Comparison of ENCODE assay signal across 1 cellular context in the genomic region with DNA sequence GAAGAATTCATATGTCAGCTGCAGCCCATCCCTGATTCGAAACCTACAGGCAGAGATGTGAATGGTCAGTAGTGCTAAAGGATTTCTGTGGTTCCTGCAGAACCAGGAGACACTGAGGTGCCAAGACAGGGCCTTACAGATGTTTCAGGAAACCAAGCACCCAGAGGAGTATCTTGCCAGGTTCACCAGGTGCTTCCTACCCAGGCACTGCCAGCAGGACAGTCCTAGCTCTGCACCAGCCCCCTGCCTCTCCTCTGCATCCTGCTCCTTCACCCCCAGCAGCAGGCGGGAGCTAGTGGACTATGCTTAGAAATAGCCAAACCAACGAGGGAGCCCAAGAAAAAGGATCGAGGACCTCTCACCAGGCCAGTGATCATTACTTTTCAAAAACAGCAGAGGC.
TF ChIP-seq lines count a peak whose summit lies in the region.

No MANE protein-coding gene starts in this region.

TF ChIP-seq in GM12878, 131 proteins besides CTCF, POLR2A, EP300 and RAD21:
- TF ChIP-seq HDAC6 (IDR thresholded peaks at IDR 0.05; ENCODE audit: unreplicated experiment) (no peak), PAX8 (IDR thresholded peaks at IDR 0.05) (no peak), SUZ12 (IDR thresholded peaks at IDR 0.05; ENCODE audit: unreplicated experiment) (no peak), SMAD5 (IDR thresholded peaks at IDR 0.05; ENCODE audit: low read depth) (no peak), HDAC2 (IDR thresholded peaks at IDR 0.05) (no peak), ZNF384 (IDR thresholded peaks at IDR 0.05; ENCODE audit: borderline replicate concordance, low read depth, low read length) (no peak), TCF3 (IDR thresholded peaks at IDR 0.05; ENCODE audit: borderline replicate concordance, insufficient read depth, low read depth, low read length) (no peak), BRCA1 (IDR thresholded peaks at IDR 0.05; ENCODE audit: low read depth, low read length) (no peak), MTA2 (IDR thresholded peaks at IDR 0.05; ENCODE audit: low read depth) (no peak), POLR2AphosphoS5 (IDR thresholded peaks at IDR 0.05; ENCODE audit: low read length) (no peak)
- TF ChIP-seq, protein P1, sequence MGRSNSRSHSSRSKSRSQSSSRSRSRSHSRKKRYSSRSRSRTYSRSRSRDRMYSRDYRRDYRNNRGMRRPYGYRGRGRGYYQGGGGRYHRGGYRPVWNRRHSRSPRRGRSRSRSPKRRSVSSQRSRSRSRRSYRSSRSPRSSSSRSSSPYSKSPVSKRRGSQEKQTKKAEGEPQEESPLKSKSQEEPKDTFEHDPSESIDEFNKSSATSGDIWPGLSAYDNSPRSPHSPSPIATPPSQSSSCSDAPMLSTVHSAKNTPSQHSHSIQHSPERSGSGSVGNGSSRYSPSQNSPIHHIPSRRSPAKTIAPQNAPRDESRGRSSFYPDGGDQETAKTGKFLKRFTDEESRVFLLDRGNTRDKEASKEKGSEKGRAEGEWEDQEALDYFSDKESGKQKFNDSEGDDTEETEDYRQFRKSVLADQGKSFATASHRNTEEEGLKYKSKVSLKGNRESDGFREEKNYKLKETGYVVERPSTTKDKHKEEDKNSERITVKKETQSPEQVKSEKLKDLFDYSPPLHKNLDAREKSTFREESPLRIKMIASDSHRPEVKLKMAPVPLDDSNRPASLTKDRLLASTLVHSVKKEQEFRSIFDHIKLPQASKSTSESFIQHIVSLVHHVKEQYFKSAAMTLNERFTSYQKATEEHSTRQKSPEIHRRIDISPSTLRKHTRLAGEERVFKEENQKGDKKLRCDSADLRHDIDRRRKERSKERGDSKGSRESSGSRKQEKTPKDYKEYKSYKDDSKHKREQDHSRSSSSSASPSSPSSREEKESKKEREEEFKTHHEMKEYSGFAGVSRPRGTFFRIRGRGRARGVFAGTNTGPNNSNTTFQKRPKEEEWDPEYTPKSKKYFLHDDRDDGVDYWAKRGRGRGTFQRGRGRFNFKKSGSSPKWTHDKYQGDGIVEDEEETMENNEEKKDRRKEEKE (IDR thresholded peaks at IDR 0.05): no peak
- TF ChIP-seq, protein P2, sequence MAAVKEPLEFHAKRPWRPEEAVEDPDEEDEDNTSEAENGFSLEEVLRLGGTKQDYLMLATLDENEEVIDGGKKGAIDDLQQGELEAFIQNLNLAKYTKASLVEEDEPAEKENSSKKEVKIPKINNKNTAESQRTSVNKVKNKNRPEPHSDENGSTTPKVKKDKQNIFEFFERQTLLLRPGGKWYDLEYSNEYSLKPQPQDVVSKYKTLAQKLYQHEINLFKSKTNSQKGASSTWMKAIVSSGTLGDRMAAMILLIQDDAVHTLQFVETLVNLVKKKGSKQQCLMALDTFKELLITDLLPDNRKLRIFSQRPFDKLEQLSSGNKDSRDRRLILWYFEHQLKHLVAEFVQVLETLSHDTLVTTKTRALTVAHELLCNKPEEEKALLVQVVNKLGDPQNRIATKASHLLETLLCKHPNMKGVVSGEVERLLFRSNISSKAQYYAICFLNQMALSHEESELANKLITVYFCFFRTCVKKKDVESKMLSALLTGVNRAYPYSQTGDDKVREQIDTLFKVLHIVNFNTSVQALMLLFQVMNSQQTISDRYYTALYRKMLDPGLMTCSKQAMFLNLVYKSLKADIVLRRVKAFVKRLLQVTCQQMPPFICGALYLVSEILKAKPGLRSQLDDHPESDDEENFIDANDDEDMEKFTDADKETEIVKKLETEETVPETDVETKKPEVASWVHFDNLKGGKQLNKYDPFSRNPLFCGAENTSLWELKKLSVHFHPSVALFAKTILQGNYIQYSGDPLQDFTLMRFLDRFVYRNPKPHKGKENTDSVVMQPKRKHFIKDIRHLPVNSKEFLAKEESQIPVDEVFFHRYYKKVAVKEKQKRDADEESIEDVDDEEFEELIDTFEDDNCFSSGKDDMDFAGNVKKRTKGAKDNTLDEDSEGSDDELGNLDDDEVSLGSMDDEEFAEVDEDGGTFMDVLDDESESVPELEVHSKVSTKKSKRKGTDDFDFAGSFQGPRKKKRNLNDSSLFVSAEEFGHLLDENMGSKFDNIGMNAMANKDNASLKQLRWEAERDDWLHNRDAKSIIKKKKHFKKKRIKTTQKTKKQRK (IDR thresholded peaks at IDR 0.05; ENCODE audit: low read depth, low read length): no peak
